21 cellular contexts compared by ENCODE assay signal in the genomic region with DNA sequence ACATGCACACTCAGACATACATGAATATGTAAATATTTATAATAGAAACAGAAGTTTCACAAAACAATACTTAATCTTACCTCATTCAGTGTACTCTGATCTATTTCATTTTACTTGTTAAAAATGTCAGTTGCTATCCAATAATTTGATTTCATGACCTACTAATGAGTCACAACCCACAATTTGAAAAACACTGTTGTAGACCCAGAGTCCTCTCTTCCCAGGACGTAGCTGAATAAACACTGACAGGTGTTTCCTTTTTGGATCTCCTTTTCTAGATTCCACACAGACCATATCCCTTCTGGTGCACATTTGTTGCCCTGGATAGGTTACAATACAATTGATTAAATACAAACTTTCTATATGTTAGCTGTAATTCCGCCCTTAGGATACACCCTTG. TPM values are rescaled to one million over a fixed set of nuclear protein-coding genes. Genes with fewer than 3 reads are reported as not detected.
A peak's percentile ranks its signal among the peaks of the same experiment; 100 is the strongest.
DNase-seq lines count a peak whose midpoint lies in the region; ATAC-seq and TF ChIP-seq lines count a peak whose summit lies in the region.
"Had no signal": no experiment of that assay in that cellular context is flagged by ENCODE, and none has a peak within 500 bp of the region (broad histone marks: within the 10 kb centered on the region; RNA-seq: fewer than 3 reads in every experiment).

No MANE protein-coding gene starts in this region.

- intact Hi-C loops in CD4-positive, alpha-beta T cell (cut with DNase I, micrococcal nuclease) = no loop called here
- intact Hi-C loops in CD14-positive monocyte (cut with micrococcal nuclease) (no loop called here), lower lobe of right lung (cut with DNase I) (no loop called here)

- peaks cover 16% of the 10 kb centered on the region; the same call in 1 of the 2 replicates for H3F3A ChIP-seq in GM23248 (ENCODE audit: insufficient read depth)

- H3K27me3 Mint-ChIP-seq in CD4-positive, alpha-beta T cell = peaks cover 6% of the 10 kb centered on the region
- no peaks in the 10 kb centered on the region for H3K27me3 Mint-ChIP-seq in CD14-positive monocyte (ENCODE audit: low read depth in 3 of 3)

- no peaks in the 10 kb centered on the region for H3K9me3 Mint-ChIP-seq in CD4-positive, alpha-beta T cell
- peaks cover 0 to 8% (median 4%) of the 10 kb centered on the region in 7 donors for H3K9me3 Mint-ChIP-seq in CD14-positive monocyte
- H3K9me3 Mint-ChIP-seq: activated naive CD8-positive, alpha-beta T cell treated with anti-CD3 and anti-CD28 coated beads for 36 hours; activated T-cell treated with anti-CD3 and anti-CD28 coated beads, Interleukin-2, amount 50 U/mL, for 4 hours had no signal

- no peaks in the 10 kb centered on the region for H3K9me3 ChIP-seq in GM23248 (ENCODE audit: low read depth)
- H3K9me3 ChIP-seq in CD4-positive, alpha-beta T cell (ENCODE audit: control insufficient read depth, low read length) = no peaks in the 10 kb centered on the region
- H3K9me3 ChIP-seq in lower lobe of right lung = no peaks in the 10 kb centered on the region
- H3K9me3 ChIP-seq: tibial artery had no signal

- H3K9me2 ChIP-seq in GM23248 (ENCODE audit: insufficient read depth) = no peaks in the 10 kb centered on the region

- H3K27ac ChIP-seq in GM23248 (no peak overlapping the region), RWPE1 (no peak overlapping the region), lower lobe of right lung (no peak overlapping the region)
- H3K27ac ChIP-seq in CD4-positive, alpha-beta T cell (ENCODE audit: low read depth, low read length) = no peak overlapping the region
- H3K27ac ChIP-seq: BLaER1 treated with 17β-estradiol and CSF1 and Interleukin-3, amounts not matched to agents 10 nM and 100 nM; tibial artery had no signal

- no peaks in the 10 kb centered on the region for H3K27me3 ChIP-seq in GM23248 (replicated peaks; ENCODE audit: insufficient read depth)
- H3K27me3 ChIP-seq in CD4-positive, alpha-beta T cell (ENCODE audit: control insufficient read depth, insufficient read depth, low read length) = peaks cover 6% of the 10 kb centered on the region
- no peaks in the 10 kb centered on the region for H3K27me3 ChIP-seq in lower lobe of right lung (ENCODE audit: low read depth)
- H3K27me3 ChIP-seq: BLaER1 treated with 17β-estradiol and CSF1 and Interleukin-3, amounts not matched to agents 10 nM and 100 nM; heart left ventricle; tibial artery had no signal

- H3K4me3 ChIP-seq in GM23248 (no peak overlapping the region), lower lobe of right lung (no peak overlapping the region)
- H3K4me3 ChIP-seq: BLaER1 treated with 17β-estradiol and CSF1 and Interleukin-3, amounts not matched to agents 10 nM and 100 nM; heart left ventricle; tibial artery had no signal

- no peak overlapping the region for H3K9ac ChIP-seq in GM23248
- H3K9ac ChIP-seq: BLaER1 treated with 17β-estradiol and CSF1 and Interleukin-3, amounts not matched to agents 10 nM and 100 nM had no signal

- H3K36me3 ChIP-seq in GM23248 (ENCODE audit: low read depth) (no peaks in the 10 kb centered on the region), lower lobe of right lung (no peaks in the 10 kb centered on the region)
- H3K36me3 ChIP-seq: BLaER1 treated with 17β-estradiol and CSF1 and Interleukin-3, amounts not matched to agents 10 nM and 100 nM; heart left ventricle; tibial artery had no signal

- no peaks in the 10 kb centered on the region for H3K36me3 Mint-ChIP-seq in CD4-positive, alpha-beta T cell (ENCODE audit: low read depth)
- H3K36me3 Mint-ChIP-seq in CD14-positive monocyte = no peaks in the 10 kb centered on the region
- H3K36me3 Mint-ChIP-seq: activated naive CD8-positive, alpha-beta T cell treated with anti-CD3 and anti-CD28 coated beads for 36 hours had no signal

- 46 to 52% methylated on average over 2 of the region's 2 CpGs for WGBS in GM23248 (ENCODE audit: low coverage in 1 of 2, low lambda C conversion rate in 2 of 2, missing lambda C conversion rate in 2 of 2), 2 experiments

- H3K79me2 ChIP-seq in GM23248 (ENCODE audit: insufficient read depth) = no peaks in the 10 kb centered on the region

- POLR2A ChIA-PET in RWPE1 (lab: Yijun Ruan, JAX; ENCODE audit: low non-redundant PET) = no interaction called here
- POLR2A ChIA-PET in CD4-positive, alpha-beta T cell (lab: Charles Lee) = no interaction called here

- no peaks in the 10 kb centered on the region for H4K20me1 ChIP-seq in GM23248 (ENCODE audit: insufficient read depth)
- H4K20me1 ChIP-seq: BLaER1 treated with 17β-estradiol and CSF1 and Interleukin-3, amounts not matched to agents 10 nM and 100 nM had no signal

- H3K4me2 ChIP-seq in GM23248 (ENCODE audit: unreplicated experiment) = no peak overlapping the region
- H3K4me2 ChIP-seq: BLaER1 treated with 17β-estradiol and CSF1 and Interleukin-3, amounts not matched to agents 10 nM and 100 nM had no signal

- no peak for ATAC-seq in CD4-positive, alpha-beta T cell (ENCODE audit: poor library complexity)
- ATAC-seq in GM19397 (IDR thresholded peaks at IDR 0.05; ENCODE audit: unreplicated experiment) (no peak), lower lobe of right lung (no peak)
- ATAC-seq: activated T-cell treated with anti-CD3 and anti-CD28 coated beads, Interleukin-2, amount 50 U/mL, for 4 hours had no signal

- CTCF ChIA-PET in RWPE1 (lab: Yijun Ruan, JAX) = no interaction called here
- CTCF ChIA-PET in CD4-positive, alpha-beta T cell (lab: Charles Lee) = no interaction called here

- in situ Hi-C loops in GM23248 (cut with MboI) = no loop called here

- no peak overlapping the region for H3K27ac Mint-ChIP-seq in CD4-positive, alpha-beta T cell
- H3K27ac Mint-ChIP-seq in CD14-positive monocyte = no peak overlapping the region
- H3K27ac Mint-ChIP-seq: activated naive CD8-positive, alpha-beta T cell treated with anti-CD3 and anti-CD28 coated beads for 36 hours; endodermal cell had no signal

- no peak overlapping the region for H3K4me3 Mint-ChIP-seq in CD4-positive, alpha-beta T cell
- H3K4me3 Mint-ChIP-seq in CD14-positive monocyte = no peak overlapping the region
- H3K4me3 Mint-ChIP-seq: activated naive CD8-positive, alpha-beta T cell treated with anti-CD3 and anti-CD28 coated beads for 36 hours; activated T-cell treated with anti-CD3 and anti-CD28 coated beads, Interleukin-2, amount 50 U/mL, for 4 hours; endodermal cell had no signal

- DNase-seq in AG08395 (ENCODE audit: low spot score) = peak; percentile 23
- peak; percentile 55 for DNase-seq in GM23248
- peak; percentile 13 for DNase-seq in RWPE1 (ENCODE audit: low spot score)
- DNase-seq in fibroblast of peridontal ligament (ENCODE audit: extremely low read depth) = peak; percentile 56
- DNase-seq in CD4-positive, alpha-beta T cell = no peak
- no peak for DNase-seq in CD14-positive monocyte (ENCODE audit: low spot score)
- no peak for DNase-seq in lower lobe of right lung
- DNase-seq: activated CD4-positive, alpha-beta T cell treated with anti-CD3 and anti-CD28 coated beads, Interleukin-2, amount 50 U/mL, for 1 hour; activated naive CD8-positive, alpha-beta T cell treated with anti-CD3 and anti-CD28 coated beads for 36 hours; activated T-cell treated with anti-CD3 and anti-CD28 coated beads, Interleukin-2, amount 50 U/mL, for 4 hours; central memory CD4-positive, alpha-beta T cell; DND-41; endodermal cell; kidney; occipital lobe; stimulated activated CD4-positive, alpha-beta T cell treated with anti-CD3 and anti-CD28 coated beads, Interleukin-4, amount 100 ng/mL, for 4 hours; tibial artery had no signal

- no peak overlapping the region for H2AFZ ChIP-seq in GM23248

- TF ChIP-seq CTCF in RWPE1 (conservative IDR thresholded peaks at IDR 0.05; ENCODE audit: low read depth) (no peak), CD14-positive monocyte (IDR thresholded peaks at IDR 0.05) (no peak), lower lobe of right lung (IDR thresholded peaks at IDR 0.05) (no peak)
- no peak for TF ChIP-seq CTCF in CD4-positive, alpha-beta T cell (IDR thresholded peaks at IDR 0.05)

- H3K4me1 ChIP-seq in GM23248 (ENCODE audit: insufficient read depth) = peaks cover 37% of the 10 kb centered on the region
- peaks cover 20% of the 10 kb centered on the region for H3K4me1 ChIP-seq in lower lobe of right lung
- H3K4me1 ChIP-seq: BLaER1 treated with 17β-estradiol and CSF1 and Interleukin-3, amounts not matched to agents 10 nM and 100 nM; tibial artery had no signal

- no peaks in the 10 kb centered on the region for H3K4me1 Mint-ChIP-seq in CD4-positive, alpha-beta T cell (ENCODE audit: low read depth)
- no peaks in the 10 kb centered on the region for H3K4me1 Mint-ChIP-seq in CD14-positive monocyte
- H3K4me1 Mint-ChIP-seq: activated naive CD8-positive, alpha-beta T cell treated with anti-CD3 and anti-CD28 coated beads for 36 hours had no signal

RNA-seq across cellular contexts. Expression of a gene that starts 10.5 kb away (rescaled TPM):
- total RNA-seq in GM23248 (2014; rRNA removed; shearing (Covaris generic)) = 2.8 and 3.1 TPM in 2 replicates
- polyA plus RNA-seq in GM23248 (2016; fragmentation: Nextera tagmentation; extraction: Ambion mirVana) (5.2 and 6.1 TPM in 2 replicates), CD14-positive monocyte (1 to 10 TPM; 1.2 to 3.1 TPM)
- under 1 TPM; 0.14 to 0.16 TPM for total RNA-seq in CD4-positive, alpha-beta T cell
- total RNA-seq in lower lobe of right lung = 182 TPM
- total RNA-seq: activated naive CD8-positive, alpha-beta T cell treated with anti-CD3 and anti-CD28 coated beads for 36 hours; endodermal cell; H1 had no signal

Comparison
In these comparisons a context has a peak if more than half of its experiments do, and no peak if none do; other contexts are left out.
1. DNase-seq: peak in AG08395 (single experiment), GM23248 (single experiment), RWPE1 (single experiment) and fibroblast of peridontal ligament (single experiment); none in CD4-positive, alpha-beta T cell (0 of 10), CD14-positive monocyte (single experiment) and lower lobe of right lung (single experiment).
2. RNA of a gene that starts 10.5 kb away (total RNA-seq): 182 TPM in lower lobe of right lung (single experiment); 2.8 to 3.1 TPM in GM23248 and 0.14 to 0.16 TPM in CD4-positive, alpha-beta T cell; every median in the first group is over 10 times any median in the second.